ENCODE assay signal across 13 cellular contexts in genomic region chr16:68087688-68088087, GRCh38. TPM values are rescaled to one million over a fixed set of nuclear protein-coding genes. Genes with fewer than 3 reads are reported as not detected.
DNase-seq lines count a peak whose midpoint lies in the region; ATAC-seq and TF ChIP-seq lines count a peak whose summit lies in the region.
"Had no signal": no experiment of that assay in that cellular context is flagged by ENCODE, and none has a peak within 500 bp of the region (broad histone marks: within the 10 kb centered on the region; RNA-seq: fewer than 3 reads in every experiment).

No MANE protein-coding gene starts in this region.

- ATAC-seq in RWPE2 (ENCODE audit: low read depth) (no peak), HG03097 (IDR thresholded peaks at IDR 0.05; ENCODE audit: low FRiP score, unreplicated experiment) (no peak)
- ATAC-seq in stimulated activated memory B cell treated with anti-CD40 and anti-IgM and Interleukin-4, amounts not matched to agents 10 μg/mL and 1 μg/mL and 100 μg/mL, for 72 hours, result no peak
- ATAC-seq: WTC11 had no signal

- no peak overlapping the region for H3K14ac ChIP-seq in trophoblast cell (ENCODE audit: low read length)

- no peak overlapping the region for H2BK5ac ChIP-seq in trophoblast cell (ENCODE audit: low read depth, low read length, poor library complexity)

- no peak overlapping the region for H2AK5ac ChIP-seq in trophoblast cell (ENCODE audit: low read length)

- peak overlapping the region; percentile 87 for H3K4me3 Mint-ChIP-seq in activated T-cell treated with anti-CD3 and anti-CD28 coated beads, Interleukin-2, amount 50 U/mL, for 24 hours
- H3K4me3 Mint-ChIP-seq in stimulated activated memory B cell treated with anti-CD40 and anti-IgM and Interleukin-4, amounts not matched to agents 10 μg/mL and 1 μg/mL and 100 μg/mL, for 72 hours, result peak overlapping the region; percentile 29

- peak overlapping the region; percentile 88 for H3K27ac Mint-ChIP-seq in activated T-cell treated with anti-CD3 and anti-CD28 coated beads, Interleukin-2, amount 50 U/mL, for 24 hours
- no peak overlapping the region for H3K27ac Mint-ChIP-seq in stimulated activated memory B cell treated with anti-CD40 and anti-IgM and Interleukin-4, amounts not matched to agents 10 μg/mL and 1 μg/mL and 100 μg/mL, for 72 hours
- H3K27ac Mint-ChIP-seq: WTC11 had no signal

- H3K4me1 ChIP-seq in RWPE2 (ENCODE audit: insufficient read depth, poor library complexity, severe bottlenecking) (peaks cover 47% of the 10 kb centered on the region), trophoblast cell (ENCODE audit: control insufficient read depth in 1 of 2, insufficient read depth in 2 of 2, low read length in 2 of 2) (peaks cover 4 to 14% of the 10 kb centered on the region in 2 experiments)

- WGBS in trophoblast cell (ENCODE audit: extremely low coverage, insufficient coverage, insufficient read length), result no CpG with 5 or more reads among the region's 2 CpGs

- no peak overlapping the region for H3K23ac ChIP-seq in trophoblast cell (ENCODE audit: low read length)

- no peak overlapping the region for H3K9ac ChIP-seq in trophoblast cell (ENCODE audit: low read length)

- H3K79me1 ChIP-seq in trophoblast cell (ENCODE audit: low read length), result peaks cover 19% of the 10 kb centered on the region

- H3K27me3 ChIP-seq in RWPE2 (ENCODE audit: insufficient read depth, poor library complexity, severe bottlenecking) (no peaks in the 10 kb centered on the region), trophoblast cell (ENCODE audit: insufficient read depth, low read length) (no peaks in the 10 kb centered on the region)
- H3K27me3 ChIP-seq: Peyer's patch, right atrium auricular region had no signal

- no peaks in the 10 kb centered on the region for H3K9me3 ChIP-seq in RWPE2 (ENCODE audit: severe bottlenecking)
- H3K9me3 ChIP-seq in trophoblast cell (ENCODE audit: insufficient read depth, low read depth, low read length), result peaks cover 2% of the 10 kb centered on the region
- H3K9me3 ChIP-seq: Peyer's patch, right atrium auricular region had no signal

- no peak overlapping the region for H2AFZ ChIP-seq in trophoblast cell (ENCODE audit: insufficient read depth, low read length, poor library complexity)

- no peak overlapping the region for H4K12ac ChIP-seq in trophoblast cell (ENCODE audit: low read depth, low read length)

- H4K91ac ChIP-seq in trophoblast cell (ENCODE audit: low read depth, low read length), result no peak overlapping the region

- H3K4me1 Mint-ChIP-seq in activated T-cell treated with anti-CD3 and anti-CD28 coated beads, Interleukin-2, amount 50 U/mL, for 24 hours (ENCODE audit: low read depth), result peaks cover 67% of the 10 kb centered on the region
- H3K4me1 Mint-ChIP-seq in stimulated activated memory B cell treated with anti-CD40 and anti-IgM and Interleukin-4, amounts not matched to agents 10 μg/mL and 1 μg/mL and 100 μg/mL, for 72 hours, result peaks cover 66% of the 10 kb centered on the region

- H3K18ac ChIP-seq in trophoblast cell (ENCODE audit: low read length), result no peak overlapping the region

- H3K4me3 ChIP-seq in RWPE2 (ENCODE audit: severe bottlenecking) (no peak overlapping the region), fibroblast of the aortic adventitia (ENCODE audit: low read depth, low read length) (peak overlapping the region; percentile 11), trophoblast cell (ENCODE audit: low read depth, low read length) (no peak overlapping the region)
- H3K4me3 ChIP-seq: lung had no signal

- no peak overlapping the region for H3K4me2 ChIP-seq in trophoblast cell (ENCODE audit: low read length)

- no peaks in the 10 kb centered on the region for H3K27me3 Mint-ChIP-seq in activated T-cell treated with anti-CD3 and anti-CD28 coated beads, Interleukin-2, amount 50 U/mL, for 24 hours
- H3K27me3 Mint-ChIP-seq in stimulated activated memory B cell treated with anti-CD40 and anti-IgM and Interleukin-4, amounts not matched to agents 10 μg/mL and 1 μg/mL and 100 μg/mL, for 72 hours, result no peaks in the 10 kb centered on the region

- no peak overlapping the region for H2BK120ac ChIP-seq in trophoblast cell (ENCODE audit: insufficient read depth, low read length, poor library complexity)

- no peaks in the 10 kb centered on the region for H3K36me3 ChIP-seq in RWPE2 (ENCODE audit: low read depth)
- no peaks in the 10 kb centered on the region for H3K36me3 ChIP-seq in trophoblast cell (ENCODE audit: control insufficient read depth in 1 of 2, insufficient read depth in 2 of 2, low read length in 2 of 2)
- H3K36me3 ChIP-seq: Peyer's patch, right atrium auricular region had no signal

- H3K36me3 Mint-ChIP-seq in activated T-cell treated with anti-CD3 and anti-CD28 coated beads, Interleukin-2, amount 50 U/mL, for 24 hours (ENCODE audit: low read depth), result peaks cover 26% of the 10 kb centered on the region
- H3K36me3 Mint-ChIP-seq in stimulated activated memory B cell treated with anti-CD40 and anti-IgM and Interleukin-4, amounts not matched to agents 10 μg/mL and 1 μg/mL and 100 μg/mL, for 72 hours, result no peaks in the 10 kb centered on the region
- H3K36me3 Mint-ChIP-seq: WTC11 had no signal

- DNase-seq in activated T-cell treated with anti-CD3 and anti-CD28 coated beads, Interleukin-2, amount 50 U/mL, for 24 hours, result no peak
- DNase-seq in activated T-cell treated with anti-CD3 and anti-CD28 coated beads, Interleukin-2, amount 50 U/mL, for 1 hour, result no peak
- no peak for DNase-seq in RWPE2 (ENCODE audit: low spot score)
- no peak for DNase-seq in fibroblast of the aortic adventitia (ENCODE audit: low read depth)
- no peak for DNase-seq in NCI-H1930 (lab: John Stamatoyannopoulos, UW)
- DNase-seq in trophoblast cell, result no peak
- DNase-seq: NCI-H1694 treated with DMSO at 0.1 percent for 48 hours, Peyer's patch had no signal

- peaks cover 10% of the 10 kb centered on the region for H3K79me2 ChIP-seq in trophoblast cell (ENCODE audit: control insufficient read depth, insufficient read depth, low read length, poor library complexity)

- H3K9me3 Mint-ChIP-seq in activated T-cell treated with anti-CD3 and anti-CD28 coated beads, Interleukin-2, amount 50 U/mL, for 24 hours, result no peaks in the 10 kb centered on the region
- H3K9me3 Mint-ChIP-seq in stimulated activated memory B cell treated with anti-CD40 and anti-IgM and Interleukin-4, amounts not matched to agents 10 μg/mL and 1 μg/mL and 100 μg/mL, for 72 hours, result no peaks in the 10 kb centered on the region
- H3K9me3 Mint-ChIP-seq: WTC11 had no signal

- H2BK12ac ChIP-seq in trophoblast cell (ENCODE audit: low read length), result no peak overlapping the region

- TF ChIP-seq CTCF in RWPE2 (IDR thresholded peaks at IDR 0.05; ENCODE audit: poor library complexity, severe bottlenecking), result no peak
- TF ChIP-seq CTCF in fibroblast of the aortic adventitia (IDR thresholded peaks at IDR 0.05; ENCODE audit: insufficient read depth, low read length), result no peak

- no peak overlapping the region for H4K8ac ChIP-seq in trophoblast cell (ENCODE audit: low read depth, low read length)

- no peak overlapping the region for H3K4ac ChIP-seq in trophoblast cell (ENCODE audit: low read depth, low read length)

- H3K27ac ChIP-seq in RWPE2 (ENCODE audit: poor library complexity, severe bottlenecking), result peak overlapping the region; percentile 71
- no peak overlapping the region for H3K27ac ChIP-seq in trophoblast cell (ENCODE audit: low read depth, low read length)

RNA-seq across cellular contexts. Expression of gene NFATC3, which starts 2.5 kb away (rescaled TPM):
- total RNA-seq in fibroblast of the aortic adventitia (ENCODE audit: low replicate concordance), result 17.7 and 36.3 TPM in 2 replicates
- 21.0 and 21.7 TPM in 2 replicates for polyA plus RNA-seq in trophoblast cell (2013)
